ENCODE assay signal across 1 cellular context in the genomic region with DNA sequence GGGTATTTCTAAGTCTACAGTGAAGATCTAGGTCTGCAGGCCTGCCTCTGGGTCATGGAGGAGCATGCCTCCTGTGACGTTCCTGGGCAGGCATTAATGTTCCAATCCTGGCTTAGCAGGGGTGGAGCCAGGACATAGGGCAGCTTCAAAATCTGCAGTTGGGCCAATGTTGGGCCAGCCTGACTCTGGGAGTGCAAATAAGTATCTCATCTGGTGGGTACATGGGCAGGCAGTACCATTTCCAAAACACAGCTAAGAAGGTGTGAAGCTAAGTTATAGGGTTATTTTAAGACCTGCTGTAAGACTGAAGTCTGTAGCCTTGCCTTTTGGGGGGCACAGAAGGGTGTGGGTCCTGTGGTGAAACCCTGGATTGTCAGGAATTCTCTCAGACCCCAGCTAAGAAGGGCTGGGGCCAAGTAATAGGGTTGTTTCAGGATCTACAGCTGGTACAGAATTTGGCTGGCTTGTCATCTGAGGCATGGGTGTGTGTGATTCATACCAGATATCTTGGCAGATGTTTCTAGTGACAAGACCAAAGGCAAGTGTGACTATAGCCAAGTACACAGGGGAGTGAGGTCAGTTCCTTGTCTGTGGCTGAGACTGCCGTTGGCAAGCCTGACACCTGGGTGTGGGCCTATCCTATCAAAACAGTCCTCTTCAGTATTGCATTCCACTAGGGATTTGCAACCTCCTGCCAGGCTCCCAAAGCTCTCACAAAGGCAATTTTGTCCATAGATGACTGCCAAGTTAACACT.
TF ChIP-seq lines count a peak whose summit lies in the region.

No MANE protein-coding gene starts in this region.

TF ChIP-seq in HCT116, 20 proteins besides CTCF, POLR2A, EP300 and RAD21 (continued from another document):
- TF ChIP-seq, protein P1, sequence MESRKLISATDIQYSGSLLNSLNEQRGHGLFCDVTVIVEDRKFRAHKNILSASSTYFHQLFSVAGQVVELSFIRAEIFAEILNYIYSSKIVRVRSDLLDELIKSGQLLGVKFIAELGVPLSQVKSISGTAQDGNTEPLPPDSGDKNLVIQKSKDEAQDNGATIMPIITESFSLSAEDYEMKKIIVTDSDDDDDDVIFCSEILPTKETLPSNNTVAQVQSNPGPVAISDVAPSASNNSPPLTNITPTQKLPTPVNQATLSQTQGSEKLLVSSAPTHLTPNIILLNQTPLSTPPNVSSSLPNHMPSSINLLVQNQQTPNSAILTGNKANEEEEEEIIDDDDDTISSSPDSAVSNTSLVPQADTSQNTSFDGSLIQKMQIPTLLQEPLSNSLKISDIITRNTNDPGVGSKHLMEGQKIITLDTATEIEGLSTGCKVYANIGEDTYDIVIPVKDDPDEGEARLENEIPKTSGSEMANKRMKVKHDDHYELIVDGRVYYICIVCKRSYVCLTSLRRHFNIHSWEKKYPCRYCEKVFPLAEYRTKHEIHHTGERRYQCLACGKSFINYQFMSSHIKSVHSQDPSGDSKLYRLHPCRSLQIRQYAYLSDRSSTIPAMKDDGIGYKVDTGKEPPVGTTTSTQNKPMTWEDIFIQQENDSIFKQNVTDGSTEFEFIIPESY (IDR thresholded peaks at IDR 0.05; ENCODE audit: extremely low read depth, insufficient replicate concordance, low read length) = no peak
- TF ChIP-seq, protein P2, sequence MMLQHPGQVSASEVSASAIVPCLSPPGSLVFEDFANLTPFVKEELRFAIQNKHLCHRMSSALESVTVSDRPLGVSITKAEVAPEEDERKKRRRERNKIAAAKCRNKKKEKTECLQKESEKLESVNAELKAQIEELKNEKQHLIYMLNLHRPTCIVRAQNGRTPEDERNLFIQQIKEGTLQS (IDR thresholded peaks at IDR 0.05) = no peak
- TF ChIP-seq YY1 (IDR thresholded peaks at IDR 0.05; ENCODE audit: extremely low read depth, insufficient replicate concordance, low read depth, low read length) = no peak
- no peak for TF ChIP-seq CBX3 (IDR thresholded peaks at IDR 0.05; ENCODE audit: low read depth)
- TF ChIP-seq EGR1 (IDR thresholded peaks at IDR 0.05; ENCODE audit: low read depth) = no peak
- TF ChIP-seq ZNF274 (IDR thresholded peaks at IDR 0.05; ENCODE audit: low read depth, low read length) = no peak
- no peak for TF ChIP-seq SP1 (IDR thresholded peaks at IDR 0.05; ENCODE audit: low read depth)
- TF ChIP-seq SRF (IDR thresholded peaks at IDR 0.05; ENCODE audit: low read depth) = no peak
- TF ChIP-seq ZFX (IDR thresholded peaks at IDR 0.05) = no peak
